ENCODE assay signal across 18 cellular contexts in genomic region chr13:34523401-34523800, GRCh38.
"Had no signal": no experiment of that assay in that cellular context is flagged by ENCODE, and none has a peak within 500 bp of the region (broad histone marks: within the 10 kb centered on the region; RNA-seq: fewer than 3 reads in every experiment).

No MANE protein-coding gene starts in this region.

- H3K4me3 ChIP-seq: cardiac muscle cell, lung, neural progenitor cell, thoracic aorta, vagina had no signal

- H3K4me1 ChIP-seq: foreskin keratinocyte, neural progenitor cell, vagina had no signal

- H3K36me3 ChIP-seq: cardiac muscle cell, neural progenitor cell, thoracic aorta, vagina had no signal

- H3K9me3 ChIP-seq: thoracic aorta, vagina had no signal

- DNase-seq: activated CD4-positive, alpha-beta T cell treated with anti-CD3 and anti-CD28 coated beads, Interleukin-2, amount 50 U/mL, for 4 hours; activated CD8-positive, alpha-beta memory T cell treated with anti-CD3 and anti-CD28 coated beads for 24 hours; activated CD8-positive, alpha-beta memory T cell treated with anti-CD3 and anti-CD28 coated beads, Interleukin-2, amount 50 U/mL, for 4 hours; activated naive CD4-positive, alpha-beta T cell treated with Interleukin-2 at 50 U/mL for 16 hours; activated naive CD8-positive, alpha-beta T cell treated with anti-CD3 and anti-CD28 coated beads for 36 hours; activated T-cell treated with anti-CD3 and anti-CD28 coated beads, Interleukin-2, amount 50 U/mL, for 48 hours; naive thymus-derived CD8-positive, alpha-beta T cell; posterior cingulate gyrus; stimulated activated CD4-positive, alpha-beta T cell treated with anti-CD3 and anti-CD28 coated beads, Interleukin-4, amount 100 ng/mL, for 24 hours; stimulated activated naive CD4-positive, alpha-beta T cell treated with Interleukin-2 at 50 U/mL for 16 hours; T1000 had no signal

- H3K27me3 ChIP-seq: cardiac muscle cell, foreskin keratinocyte, neural progenitor cell, vagina had no signal

- H3K27ac ChIP-seq: cardiac muscle cell, foreskin keratinocyte, neural progenitor cell, thoracic aorta, vagina had no signal

- ATAC-seq: foreskin keratinocyte; naive thymus-derived CD8-positive, alpha-beta T cell; WTC11 had no signal
